ENCODE assay signal across 11 cellular contexts in the genomic region with DNA sequence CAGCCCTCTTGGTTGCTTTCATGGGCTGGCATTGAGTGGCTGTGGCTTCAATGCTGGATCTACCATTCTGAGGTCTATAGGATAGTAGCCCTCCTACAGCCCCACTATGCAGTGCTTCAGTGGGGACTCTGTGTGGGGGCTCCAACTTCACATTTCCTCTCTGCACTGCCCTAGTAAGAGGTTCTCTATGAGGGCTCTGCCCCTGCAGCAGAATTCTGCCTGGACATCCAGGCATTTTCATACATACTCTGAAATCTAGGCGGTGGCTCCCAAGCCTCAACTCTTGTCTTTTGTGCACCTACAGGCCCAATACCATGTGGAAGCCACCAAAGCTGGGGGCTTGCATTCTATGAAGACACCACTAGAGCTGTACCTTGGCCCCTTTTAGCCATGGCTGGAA.
"Had no signal": no experiment of that assay in that cellular context is flagged by ENCODE, and none has a peak within 500 bp of the region (broad histone marks: within the 10 kb centered on the region; RNA-seq: fewer than 3 reads in every experiment).

No MANE protein-coding gene starts in this region.

- H3K9ac ChIP-seq: GM23248 had no signal

- H3K27ac ChIP-seq: GM23248 had no signal

- H3K4me1 ChIP-seq: HAP-1 had no signal

- H3K4me1 Mint-ChIP-seq: GM23338, H9 had no signal

- H3K27ac Mint-ChIP-seq: GM23338, H9, HFFc6 had no signal

- H3K9me3 ChIP-seq: HAP-1 had no signal

- DNase-seq: GM23248, GOT3, H7, H9, HCEC 1CT, HFFc6 had no signal

- FAIRE-seq: H1, H54 had no signal

- H3K4me3 Mint-ChIP-seq: GM23338, H9, HFFc6 had no signal

- H3K4me2 ChIP-seq: GM23338 had no signal

- H3K36me3 ChIP-seq: HAP-1 had no signal

- H2AFZ ChIP-seq: GM23248, GM23338 had no signal

- H3K4me3 ChIP-seq: GM23248, GM23338, HAP-1 had no signal

- ATAC-seq: GM23338, HCT116 had no signal
